Comparison of ENCODE assay signal across 18 cellular contexts in genomic region chr1:65469126-65469888, GRCh38. TPM values are rescaled to one million over a fixed set of nuclear protein-coding genes. Genes with fewer than 3 reads are reported as not detected.
DNase-seq lines count a peak whose midpoint lies in the region; ATAC-seq and TF ChIP-seq lines count a peak whose summit lies in the region.
"Had no signal": no experiment of that assay in that cellular context is flagged by ENCODE, and none has a peak within 500 bp of the region (broad histone marks: within the 10 kb centered on the region; RNA-seq: fewer than 3 reads in every experiment).

No MANE protein-coding gene starts in this region.

- in situ Hi-C loops in ACHN (cut with HindIII; ENCODE audit: low pct_ligation_motif_present, low pct_unique_long_range_greater_than_20kb, low sequenced_read_pairs), result no loop called here

- intact Hi-C loops in left ventricle myocardium inferior (cut with micrococcal nuclease), result no loop called here
- intact Hi-C loops in left ventricle myocardium superior (cut with micrococcal nuclease), result no loop called here
- intact Hi-C loops in lower lobe of right lung (cut with DNase I), result no loop called here
- intact Hi-C loops in uterus (cut with DNase I; ENCODE audit: low total_unique reads), result no loop called here

- no peak for TF ChIP-seq CTCF in left ventricle myocardium inferior (IDR thresholded peaks at IDR 0.05; ENCODE audit: borderline replicate concordance)
- no peak for TF ChIP-seq CTCF in cardiac fibroblast (IDR thresholded peaks at IDR 0.05; ENCODE audit: low read depth, low read length)
- no peak for TF ChIP-seq CTCF in lower lobe of right lung (IDR thresholded peaks at IDR 0.05)
- no peak for TF ChIP-seq CTCF in uterus (IDR thresholded peaks at IDR 0.05)

- ATAC-seq in left ventricle myocardium superior (no peak), lower lobe of right lung (no peak), HG03457 (IDR thresholded peaks at IDR 0.05; ENCODE audit: unreplicated experiment) (no peak), HG03432 (IDR thresholded peaks at IDR 0.05; ENCODE audit: unreplicated experiment) (no peak)
- ATAC-seq: GM12878 had no signal

- peak overlapping the region; percentile 64 for H3K27ac ChIP-seq in left ventricle myocardium inferior (replicated peaks)
- H3K27ac ChIP-seq in lower lobe of right lung, result peak overlapping the region; percentile 22
- peak overlapping the region; percentile 50 to 55 for H3K27ac ChIP-seq in uterus
- H3K27ac ChIP-seq: brain microvascular endothelial cell, sigmoid colon had no signal

- H3K36me3 ChIP-seq in left ventricle myocardium inferior, result no peaks in the 10 kb centered on the region
- H3K36me3 ChIP-seq in lower lobe of right lung, result no peaks in the 10 kb centered on the region
- no peaks in the 10 kb centered on the region for H3K36me3 ChIP-seq in uterus
- H3K36me3 ChIP-seq: brain microvascular endothelial cell, sigmoid colon had no signal

- H3K4me1 ChIP-seq in left ventricle myocardium inferior, result peaks cover 28% of the 10 kb centered on the region
- H3K4me1 ChIP-seq in lower lobe of right lung, result peaks cover 11% of the 10 kb centered on the region
- H3K4me1 ChIP-seq in uterus, result peaks cover 0 to 9% of the 10 kb centered on the region in 2 donors

- DNase-seq in left ventricle myocardium inferior (no peak), left ventricle myocardium superior (no peak), cardiac fibroblast (ENCODE audit: low read depth in 2 of 2) (peak; percentile 14 to 30), lower lobe of right lung (no peak), uterus (no peak), ACHN (no peak)
- DNase-seq: activated CD4-positive, alpha-beta T cell treated with anti-CD3 and anti-CD28 coated beads, Interleukin-2, amount 10 ng/mL, durations not matched to agents 24 days and 14 days; activated CD8-positive, alpha-beta memory T cell treated with anti-CD3 and anti-CD28 coated beads, Interleukin-2, amount 50 U/mL, for 4 hours; activated naive CD4-positive, alpha-beta T cell; CD8-positive, alpha-beta memory T cell; islet precursor cell; MV-4-11; NCI-H2081; sigmoid colon had no signal

- H3K9me3 ChIP-seq in left ventricle myocardium inferior (replicated peaks) (peaks cover 3% of the 10 kb centered on the region), lower lobe of right lung (no peaks in the 10 kb centered on the region), uterus (no peaks in the 10 kb centered on the region)
- H3K9me3 ChIP-seq: sigmoid colon had no signal

- H3K4me3 ChIP-seq in left ventricle myocardium inferior (no peak overlapping the region), cardiac fibroblast (replicated peaks in 1 of 2; ENCODE audit: low read depth in 2 of 2, low read length in 2 of 2) (no peak overlapping the region), lower lobe of right lung (no peak overlapping the region), uterus (no peak overlapping the region)
- H3K4me3 ChIP-seq: GM12878, sigmoid colon had no signal

- TF ChIP-seq POLR2A in uterus (IDR thresholded peaks at IDR 0.05), result no peak

- H3K27me3 ChIP-seq in left ventricle myocardium inferior (ENCODE audit: low read depth), result no peaks in the 10 kb centered on the region
- H3K27me3 ChIP-seq in lower lobe of right lung (ENCODE audit: low read depth), result no peaks in the 10 kb centered on the region
- H3K27me3 ChIP-seq in uterus, result no peaks in the 10 kb centered on the region
- H3K27me3 ChIP-seq: brain microvascular endothelial cell, sigmoid colon had no signal

RNA-seq across cellular contexts. Expression of gene LEPR, which starts 48.8 kb away (rescaled TPM):
- total RNA-seq in left ventricle myocardium inferior, result 7.1 TPM
- total RNA-seq in left ventricle myocardium superior, result 4.4 TPM
- 27.7 TPM for total RNA-seq in lower lobe of right lung
- total RNA-seq in uterus, result 10 to 100 TPM; 55.0 to 87.0 (median 57.9) TPM

RNA-seq across cellular contexts. Expression of gene LEPROT, which starts 48.8 kb away (rescaled TPM):
- 51.0 TPM for total RNA-seq in left ventricle myocardium inferior
- 49.0 TPM for total RNA-seq in left ventricle myocardium superior
- 96.6 TPM for total RNA-seq in lower lobe of right lung
- total RNA-seq in uterus, result 10 to 100 TPM; 18.4 to 91.9 (median 68.6) TPM

Comparison
In these comparisons a context has a peak if more than half of its experiments do, and no peak if none do; other contexts are left out.
1. DNase-seq: peak in cardiac fibroblast (2 of 2); none in left ventricle myocardium inferior (single experiment), left ventricle myocardium superior (single experiment), lower lobe of right lung (single experiment), uterus (0 of 2) and ACHN (single experiment).
2. Peak in every context shown above with its lines, with median percentiles within 50 percentile points of each other: H3K27ac ChIP-seq.